ENCODE assay signal across 8 cellular contexts in the genomic region with DNA sequence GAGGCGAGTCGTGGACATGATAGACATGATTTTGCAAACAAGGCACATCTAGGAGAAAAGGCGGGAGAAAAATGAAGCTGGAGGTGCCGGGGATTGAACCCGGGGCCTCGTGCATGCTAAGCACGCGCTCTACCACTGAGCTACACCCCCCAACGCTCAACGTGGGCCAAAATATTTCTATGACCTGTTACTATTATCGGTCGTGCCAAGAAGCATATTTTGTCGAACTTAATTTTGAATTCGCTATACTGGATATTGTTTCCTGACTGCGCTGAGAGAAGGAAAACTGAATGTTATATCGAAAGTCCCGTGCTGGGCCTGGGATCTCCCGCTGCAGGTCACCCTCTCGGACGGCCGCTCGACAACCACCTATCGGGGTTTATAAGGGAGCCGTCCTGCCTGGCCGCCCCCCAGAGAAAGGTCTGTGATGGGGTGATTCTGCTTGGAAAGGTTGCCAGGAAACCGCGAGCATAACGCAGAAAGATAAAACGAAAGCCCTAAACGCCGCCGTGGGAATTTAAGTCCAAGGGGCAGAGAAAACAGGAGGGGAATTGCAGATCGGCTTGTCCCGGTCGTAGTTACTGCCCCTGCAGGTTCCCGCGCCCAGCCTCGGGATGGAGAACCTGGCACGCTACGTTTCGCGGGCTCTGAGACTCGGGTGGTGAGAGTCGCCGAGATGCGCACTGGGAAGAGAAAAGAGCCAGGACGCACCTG.
DNase-seq lines count a peak whose midpoint lies in the region; ATAC-seq and TF ChIP-seq lines count a peak whose summit lies in the region.

No MANE protein-coding gene starts in this region.

- H3K27me3 ChIP-seq in A673 (replicated peaks; ENCODE audit: insufficient read depth, low read depth, low read length, poor library complexity), result no peaks in the 10 kb centered on the region
- H3K27me3 ChIP-seq in adrenal gland, result no peaks in the 10 kb centered on the region
- no peaks in the 10 kb centered on the region for H3K27me3 ChIP-seq in tibial artery

- TF ChIP-seq POLR2A in adrenal gland (IDR thresholded peaks at IDR 0.05), result no peak

- H3K27ac ChIP-seq in A673 (ENCODE audit: low read depth, low read length, poor library complexity, severe bottlenecking), result peak overlapping the region; percentile 73
- peak overlapping the region in 2 of 5 donors; percentile 48 to 66 for H3K27ac ChIP-seq in adrenal gland
- peak overlapping the region; percentile 65 to 75 for H3K27ac ChIP-seq in tibial artery

- WGBS in adrenal gland, 4 donors, result 0 to 2% (median 1%) methylated on average over 31 to 47 of the region's 47 CpGs

- no peak for TF ChIP-seq CTCF in A673 (conservative IDR thresholded peaks at IDR 0.05; ENCODE audit: low read depth, low read length)
- no peak for TF ChIP-seq CTCF in adrenal gland (IDR thresholded peaks at IDR 0.05)
- no peak for TF ChIP-seq CTCF in tibial artery (IDR thresholded peaks at IDR 0.05)

- no TSS peak for BruUV-seq in A673 (replicated peaks; lab: Mats Ljungman, UMichigan)

- intact Hi-C loops in A673 (cut with micrococcal nuclease; ENCODE audit: unreplicated experiment) (loop anchor here (2.0 to 10.0 kb wide), 3 partner anchors 25 to 969 kb away; a partner anchor contains a TSS), adrenal gland (cut with DNase I) (no loop called here), left cardiac atrium (cut with DNase I) (loop anchor here in 1 of 2 donors (10.0 kb wide), 1 partner anchor 121 kb away; no protein-coding TSS in a partner anchor), tibial artery (cut with DNase I; ENCODE audit: low total_unique reads) (loop anchor here (5.0 to 10.0 kb wide), 2 partner anchors 79 to 151 kb away; no protein-coding TSS in a partner anchor)

- H3K9me3 ChIP-seq in A673 (ENCODE audit: low read depth, low read length, poor library complexity, severe bottlenecking), result peaks cover 6% of the 10 kb centered on the region
- H3K9me3 ChIP-seq in adrenal gland (replicated peaks in 1 of 3), result no peaks in the 10 kb centered on the region
- peaks cover 0 to 4% (median 0%) of the 10 kb centered on the region in 3 donors for H3K9me3 ChIP-seq in tibial artery

- no peaks in the 10 kb centered on the region for H3K36me3 ChIP-seq in A673 (ENCODE audit: insufficient read depth, low read length, poor library complexity, severe bottlenecking)
- no peaks in the 10 kb centered on the region for H3K36me3 ChIP-seq in adrenal gland (replicated peaks in 1 of 2)
- H3K36me3 ChIP-seq in tibial artery, result no peaks in the 10 kb centered on the region

- POLR2A ChIA-PET in A673 (lab: Charles Lee; ENCODE audit: low non-redundant PET), result interaction anchor here (0.9 kb wide), 1 partner anchor 47 kb away, joined by 3 read pairs; no protein-coding TSS in a partner anchor

- DNase-seq in A673 (ENCODE audit: low spot score), result peak; percentile 90
- DNase-seq in GM19238 (ENCODE audit: insufficient read length, low spot score), result peak; percentile 20
- DNase-seq in NCI-H1092 treated with DMSO at 0.1 percent for 48 hours (lab: John Stamatoyannopoulos, UW), result peak; percentile 76
- DNase-seq in SW480 (ENCODE audit: low spot score), result peak; percentile 83
- peak; percentile 66 to 94 (median 74) for DNase-seq in adrenal gland
- DNase-seq in left cardiac atrium, result peak; percentile 59
- DNase-seq in pons (ENCODE audit: low spot score), result peak; percentile 84
- peak; percentile 66 to 76 for DNase-seq in tibial artery

- ATAC-seq in left cardiac atrium, result peak; percentile 78 to 89

- H3K4me3 ChIP-seq in A673 (ENCODE audit: low read depth, low read length, poor library complexity, severe bottlenecking), result peak overlapping the region; percentile 69
- H3K4me3 ChIP-seq in adrenal gland, result peak overlapping the region in 3 of 4 donors; percentile 13 to 87 (median 36)
- peak overlapping the region; percentile 63 to 76 for H3K4me3 ChIP-seq in tibial artery

- H3K4me1 ChIP-seq in A673 (ENCODE audit: insufficient read depth, low read length, poor library complexity, severe bottlenecking) (peaks cover 15% of the 10 kb centered on the region), adrenal gland (replicated peaks in 1 of 2) (peaks cover 3% of the 10 kb centered on the region in 2 donors), tibial artery (peaks cover 0 to 17% (median 8%) of the 10 kb centered on the region in 4 donors)

- CTCF ChIA-PET in A673 (lab: Charles Lee), result interaction anchor here (0.6 to 1.1 kb wide), 3 partner anchors 27 to 142 kb away, joined by 3 to 4 read pairs (median 3); no protein-coding TSS in a partner anchor

Comparison
In these comparisons a context has a peak if more than half of its experiments do, and no peak if none do; other contexts are left out.
1. DNase-seq: peak in every context shown above with its lines; median percentile 90 in A673; 84 in pons; 83 in SW480; 76 in NCI-H1092 treated with DMSO at 0.1 percent for 48 hours; 74 in adrenal gland; 71 in tibial artery; 59 in left cardiac atrium; 20 in GM19238.
2. intact Hi-C loops: an anchor here in A673 (2.0 to 10.0 kb wide) and tibial artery (5.0 to 10.0 kb wide); none called in adrenal gland.